20 cellular contexts compared by ENCODE assay signal in genomic region chr3:38580450-38581382, GRCh38.
DNase-seq lines count a peak whose midpoint lies in the region; ATAC-seq, FAIRE-seq and TF ChIP-seq lines count a peak whose summit lies in the region.
"Had no signal": no experiment of that assay in that cellular context is flagged by ENCODE, and none has a peak within 500 bp of the region (broad histone marks: within the 10 kb centered on the region; RNA-seq: fewer than 3 reads in every experiment).

No MANE protein-coding gene starts in this region.

- no peaks in the 10 kb centered on the region; a peak in 1 of 22 replicates for H4K20me1 ChIP-seq in BLaER1 treated with 17β-estradiol and CSF1 and Interleukin-3, amounts not matched to agents 10 nM and 100 nM
- no peaks in the 10 kb centered on the region for H4K20me1 ChIP-seq in SK-N-SH (ENCODE audit: insufficient read depth)

- in situ Hi-C loops in GM13976 (cut with MboI; ENCODE audit: low sequenced_read_pairs, unreplicated experiment) = no loop called here

- H2AFZ ChIP-seq in SK-N-SH (ENCODE audit: low read depth) = no peak overlapping the region
- H2AFZ ChIP-seq: PC-9 had no signal

- intact Hi-C loops in heart right ventricle (cut with DNase I) (loop anchor here in 3 of 10 donors (2.0 to 5.0 kb wide), 5 partner anchors 38 to 67 kb away; partner anchors contain the start of gene SCN5A (in 1 of the 3)), sciatic nerve (cut with DNase I) (no loop called here)

- peak overlapping the region in 6 of 11 experiments; percentile 14 to 72 (median 60); a peak in 12 of 22 replicates for H3K27ac ChIP-seq in BLaER1 treated with 17β-estradiol and CSF1 and Interleukin-3, amounts not matched to agents 10 nM and 100 nM
- H3K27ac ChIP-seq in SK-N-SH (ENCODE audit: low read depth in 2 of 2, low read length in 1 of 2) (peak overlapping the region in 1 of 2 experiments; percentile 93; a peak in 2 of 4 replicates), heart right ventricle (peak overlapping the region; percentile 50 to 98 (median 85))
- H3K27ac ChIP-seq: KMS-11, PC-9 had no signal

- no peak for TF ChIP-seq CTCF in SK-N-SH (IDR thresholded peaks at IDR 0.05)
- no peak for TF ChIP-seq CTCF in heart right ventricle (IDR thresholded peaks at IDR 0.05)
- TF ChIP-seq CTCF in GM13976 (IDR thresholded peaks at IDR 0.05; ENCODE audit: borderline replicate concordance, control extremely low read depth, extremely low read depth, insufficient read depth, missing control alignments) = no peak
- no peak for TF ChIP-seq CTCF in D721Med (IDR thresholded peaks at IDR 0.05; ENCODE audit: insufficient read depth, missing control alignments)

- H3K79me2 ChIP-seq in SK-N-SH (ENCODE audit: insufficient read depth) = no peaks in the 10 kb centered on the region

- 61% methylated on average over 14 of the region's 21 CpGs for WGBS in SK-N-SH (ENCODE audit: low lambda C conversion rate)
- 45 to 56% methylated on average over 21 of the region's 21 CpGs for WGBS in heart right ventricle, 2 donors

- POLR2A ChIA-PET in SK-N-SH (lab: Yijun Ruan, JAX) = interaction anchor here (1.0 kb wide), 1 partner anchor 9 kb away, joined by 3 read pairs; no protein-coding TSS in a partner anchor

- H3K9ac ChIP-seq in BLaER1 treated with 17β-estradiol and CSF1 and Interleukin-3, amounts not matched to agents 10 nM and 100 nM = peak overlapping the region in 4 of 11 experiments; percentile 51 to 60 (median 56); a peak in 10 of 22 replicates
- no peak overlapping the region for H3K9ac ChIP-seq in SK-N-SH
- H3K9ac ChIP-seq: KMS-11 had no signal

- TF ChIP-seq EP300 in SK-N-SH (IDR thresholded peaks at IDR 0.05; ENCODE audit: borderline replicate concordance in 1 of 2, low read depth in 1 of 2, low read length in 1 of 2) = peak in 1 of 2 experiments; percentile 90; a peak in 2 of 4 replicates

- no peaks in the 10 kb centered on the region for H3K27me3 ChIP-seq in BLaER1 treated with 17β-estradiol and CSF1 and Interleukin-3, amounts not matched to agents 10 nM and 100 nM
- H3K27me3 ChIP-seq in SK-N-SH (ENCODE audit: insufficient read depth) (no peaks in the 10 kb centered on the region), heart right ventricle (no peaks in the 10 kb centered on the region)

- no peaks in the 10 kb centered on the region for H3K36me3 ChIP-seq in BLaER1 treated with 17β-estradiol and CSF1 and Interleukin-3, amounts not matched to agents 10 nM and 100 nM
- H3K36me3 ChIP-seq in SK-N-SH (replicated peaks in 1 of 2; ENCODE audit: control insufficient read depth in 1 of 2, insufficient read depth in 2 of 2, low read length in 1 of 2) (no peaks in the 10 kb centered on the region), heart right ventricle (peaks cover 0 to 27% (median 0%) of the 10 kb centered on the region in 9 donors)

- peaks cover 32 to 43% (median 39%) of the 10 kb centered on the region in 10 experiments for H3K4me1 ChIP-seq in BLaER1 treated with 17β-estradiol and CSF1 and Interleukin-3, amounts not matched to agents 10 nM and 100 nM
- H3K4me1 ChIP-seq in SK-N-SH (ENCODE audit: control insufficient read depth in 1 of 2, insufficient read depth in 2 of 2, low read depth in 1 of 2, low read length in 1 of 2) (peaks cover 0 to 75% of the 10 kb centered on the region in 2 experiments; a peak in 2 of 4 replicates), heart right ventricle (peaks cover 16 to 82% (median 56%) of the 10 kb centered on the region in 9 donors)

- no peaks in the 10 kb centered on the region for H3K9me3 ChIP-seq in BLaER1 treated with 17β-estradiol and CSF1 and Interleukin-3, amounts not matched to agents 10 nM and 100 nM (replicated peaks in 1 of 11)
- H3K9me3 ChIP-seq in SK-N-SH (no peaks in the 10 kb centered on the region), heart right ventricle (no peaks in the 10 kb centered on the region)

- CTCF ChIA-PET in SK-N-SH (lab: Yijun Ruan, JAX) = interaction anchor here (0.8 to 4.7 kb wide), 8 partner anchors 12 to 419 kb away, joined by 3 to 36 read pairs (median 4); partner anchors contain the start of gene EXOG

- no peak for FAIRE-seq in D721Med (lab: Jason Lieb, UNC)
- FAIRE-seq: H1 had no signal

- no peaks in the 10 kb centered on the region for H3K9me2 ChIP-seq in SK-N-SH

- H3F3A ChIP-seq in SK-N-SH (replicated peaks; ENCODE audit: insufficient read depth) = no peaks in the 10 kb centered on the region

- ATAC-seq in heart right ventricle = peak in 6 of 8 donors; percentile 0 to 32 (median 6)
- no peak for ATAC-seq in sciatic nerve
- no peak for ATAC-seq in HG02938 (IDR thresholded peaks at IDR 0.05; ENCODE audit: unreplicated experiment)
- ATAC-seq: activated naive CD8-positive, alpha-beta T cell treated with anti-CD3 and anti-CD28 coated beads, Interleukin-2, amount 50 U/mL, for 24 hours; activated T-helper 17 cell treated with anti-CD3 and anti-CD28 coated beads, Interleukin-2, amount 50 U/mL, for 72 hours had no signal

- TF ChIP-seq RAD21 in SK-N-SH (IDR thresholded peaks at IDR 0.05; ENCODE audit: low read length) = no peak; the same call in 1 of the 2 replicates

- no peak overlapping the region for H3K4me3 ChIP-seq in BLaER1 treated with 17β-estradiol and CSF1 and Interleukin-3, amounts not matched to agents 10 nM and 100 nM
- no peak overlapping the region for H3K4me3 ChIP-seq in SK-N-SH (ENCODE audit: low read depth in 2 of 2, low read length in 1 of 2)
- no peak overlapping the region for H3K4me3 ChIP-seq in heart right ventricle
- H3K4me3 ChIP-seq: lung, PC-9 had no signal

- DNase-seq in SK-N-SH (peak; percentile 84), heart right ventricle (peak in 1 of 2 donors; percentile 46), sciatic nerve (ENCODE audit: low spot score) (peak; percentile 31), NCI-H1105 treated with DMSO at 0.1 percent for 48 hours (lab: John Stamatoyannopoulos, UW) (no peak), GM13976 (ENCODE audit: low spot score) (no peak), D721Med (ENCODE audit: insufficient read length, low spot score) (no peak)
- DNase-seq: activated naive CD8-positive, alpha-beta T cell treated with anti-CD3 and anti-CD28 coated beads, Interleukin-2, amount 50 U/mL, for 24 hours; CD4-positive, alpha-beta memory T cell; DMS53; immature natural killer cell; NCI-H187; NCI-H226; PC-9; retina had no signal

- peak overlapping the region; percentile 42 to 92 (median 82) for H3K4me2 ChIP-seq in BLaER1 treated with 17β-estradiol and CSF1 and Interleukin-3, amounts not matched to agents 10 nM and 100 nM
- no peak overlapping the region for H3K4me2 ChIP-seq in SK-N-SH
- H3K4me2 ChIP-seq: KMS-11, PC-9 had no signal

TF ChIP-seq in SK-N-SH, 30 proteins besides CTCF, POLR2A, EP300 and RAD21:
- TF ChIP-seq FOXM1 (IDR thresholded peaks at IDR 0.05; ENCODE audit: low read depth) (no peak), FOXJ3 (CRISPR knock-in tag; IDR thresholded peaks at IDR 0.05) (peak; percentile 74), TCF12 (IDR thresholded peaks at IDR 0.05) (peak; percentile 23; the same call in 1 of the 2 replicates), USF2 (IDR thresholded peaks at IDR 0.05; ENCODE audit: borderline replicate concordance, low read depth, low read length) (no peak), RFX5 (IDR thresholded peaks at IDR 0.05; ENCODE audit: low read length) (no peak), CHD2 (IDR thresholded peaks at IDR 0.05; ENCODE audit: low read length, partially characterized antibody) (peak; percentile 82), EZH2phosphoT487 (IDR thresholded peaks at IDR 0.05; ENCODE audit: borderline replicate concordance, low read depth) (no peak), RCOR1 (IDR thresholded peaks at IDR 0.05; ENCODE audit: low read length) (peak; percentile 72; the same call in 1 of the 2 replicates), GATA2 (CRISPR knock-in tag; IDR thresholded peaks at IDR 0.05) (peak; percentile 42), ELF1 (IDR thresholded peaks at IDR 0.05) (no peak)
- TF ChIP-seq, protein P1, sequence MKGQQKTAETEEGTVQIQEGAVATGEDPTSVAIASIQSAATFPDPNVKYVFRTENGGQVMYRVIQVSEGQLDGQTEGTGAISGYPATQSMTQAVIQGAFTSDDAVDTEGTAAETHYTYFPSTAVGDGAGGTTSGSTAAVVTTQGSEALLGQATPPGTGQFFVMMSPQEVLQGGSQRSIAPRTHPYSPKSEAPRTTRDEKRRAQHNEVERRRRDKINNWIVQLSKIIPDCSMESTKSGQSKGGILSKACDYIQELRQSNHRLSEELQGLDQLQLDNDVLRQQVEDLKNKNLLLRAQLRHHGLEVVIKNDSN (IDR thresholded peaks at IDR 0.05; ENCODE audit: borderline replicate concordance, low read depth) = no peak

Comparison
In these comparisons a context has a peak if more than half of its experiments do, and no peak if none do; other contexts are left out.
1. DNase-seq: peak in SK-N-SH (single experiment) and sciatic nerve (single experiment); none in NCI-H1105 treated with DMSO at 0.1 percent for 48 hours (single experiment), GM13976 (single experiment) and D721Med (single experiment).
2. ATAC-seq: peak in heart right ventricle (6 of 8); none in sciatic nerve (single experiment) and HG02938 (single experiment).